In genomic region chr13:113913838-113914237, GRCh38 we compare ENCODE assay signal across 1 cellular context.
TF ChIP-seq lines count a peak whose summit lies in the region.

No MANE protein-coding gene starts in this region.

TF ChIP-seq in HCT116, 20 proteins besides CTCF, POLR2A, EP300 and RAD21:
- TF ChIP-seq TCF7L2 (IDR thresholded peaks at IDR 0.05; ENCODE audit: borderline replicate concordance, extremely low read depth, insufficient read depth, insufficient read length), result peak; percentile 77
